ENCODE assay signal across 24 cellular contexts in genomic region chr7:133568544-133568943, GRCh38.
A peak's percentile ranks its signal among the peaks of the same experiment; 100 is the strongest.
DNase-seq lines count a peak whose midpoint lies in the region; ATAC-seq, FAIRE-seq and TF ChIP-seq lines count a peak whose summit lies in the region.
"Had no signal": no experiment of that assay in that cellular context is flagged by ENCODE, and none has a peak within 500 bp of the region (broad histone marks: within the 10 kb centered on the region; RNA-seq: fewer than 3 reads in every experiment).

No MANE protein-coding gene starts in this region.

- H3F3A ChIP-seq in PC-3 (ENCODE audit: low read length, unreplicated experiment): peaks cover 5% of the 10 kb centered on the region

- H3K27me3 ChIP-seq in PC-3 (ENCODE audit: low read length) (no peaks in the 10 kb centered on the region), brain microvascular endothelial cell (replicated peaks) (no peaks in the 10 kb centered on the region), osteoblast (ENCODE audit: insufficient read depth, low read length) (no peaks in the 10 kb centered on the region), mesendoderm (ENCODE audit: insufficient read depth, low read length, poor library complexity) (no peaks in the 10 kb centered on the region)
- H3K27me3 ChIP-seq: BLaER1 treated with 17β-estradiol and CSF1 and Interleukin-3, amounts not matched to agents 10 nM and 100 nM had no signal

- H3K23ac ChIP-seq in mesendoderm (ENCODE audit: low read length): no peak overlapping the region

- H3K18ac ChIP-seq in mesendoderm (ENCODE audit: low read length): no peak overlapping the region

- no peak overlapping the region for H3K56ac ChIP-seq in mesendoderm (ENCODE audit: low read length)

- WGBS in A549 (ENCODE audit: missing lambda C conversion rate): 70% methylated on average over 3 of the region's 3 CpGs
- WGBS in mesendoderm (ENCODE audit: extremely low coverage, insufficient coverage, low lambda C conversion rate): no CpG with 5 or more reads among the region's 3 CpGs

- H3K79me1 ChIP-seq in mesendoderm (ENCODE audit: low read length): no peaks in the 10 kb centered on the region

- no peak overlapping the region for H2BK5ac ChIP-seq in mesendoderm (ENCODE audit: low read length)

- H3K4me1 ChIP-seq in A549 (peaks cover 40% of the 10 kb centered on the region), PC-3 (ENCODE audit: insufficient read depth, low read length) (peaks cover 30% of the 10 kb centered on the region), osteoblast (ENCODE audit: insufficient read depth, low read length) (no peaks in the 10 kb centered on the region), mesendoderm (ENCODE audit: control insufficient read depth, low read depth, low read length) (no peaks in the 10 kb centered on the region)
- H3K4me1 ChIP-seq: BLaER1 treated with 17β-estradiol and CSF1 and Interleukin-3, amounts not matched to agents 10 nM and 100 nM had no signal

- H3K36me3 Mint-ChIP-seq in mesothelial cell of epicardium: no peaks in the 10 kb centered on the region
- no peaks in the 10 kb centered on the region for H3K36me3 Mint-ChIP-seq in activated CD4-positive, alpha-beta T cell treated with anti-CD3 and anti-CD28 coated beads, Interleukin-2, amount 10 ng/mL, durations not matched to agents 24 days and 14 days (ENCODE audit: low read depth)

- H3K4me2 ChIP-seq in A549: peak overlapping the region; percentile 17; the same call in 1 of the 3 replicates
- no peak overlapping the region for H3K4me2 ChIP-seq in PC-3 (ENCODE audit: low read length)
- H3K4me2 ChIP-seq in osteoblast (ENCODE audit: insufficient read depth, low read length): no peak overlapping the region
- H3K4me2 ChIP-seq in mesendoderm (ENCODE audit: low read length): no peak overlapping the region
- H3K4me2 ChIP-seq: BLaER1 treated with 17β-estradiol and CSF1 and Interleukin-3, amounts not matched to agents 10 nM and 100 nM had no signal

- H3K9me2 ChIP-seq in PC-3 (replicated peaks; ENCODE audit: low read length): no peaks in the 10 kb centered on the region

- H2BK15ac ChIP-seq in mesendoderm (replicated peaks; ENCODE audit: low read depth): no peak overlapping the region

- no peak overlapping the region for H3K4me3 Mint-ChIP-seq in mesothelial cell of epicardium
- H3K4me3 Mint-ChIP-seq in activated CD4-positive, alpha-beta T cell treated with anti-CD3 and anti-CD28 coated beads, Interleukin-2, amount 10 ng/mL, durations not matched to agents 24 days and 14 days: no peak overlapping the region
- H3K4me3 Mint-ChIP-seq: CD4-positive, alpha-beta T cell; H9; IgD-negative memory B cell had no signal

- H2AK5ac ChIP-seq in mesendoderm (ENCODE audit: low read length): no peak overlapping the region

- H3K27me3 Mint-ChIP-seq in mesothelial cell of epicardium (ENCODE audit: low read depth): no peaks in the 10 kb centered on the region
- no peaks in the 10 kb centered on the region for H3K27me3 Mint-ChIP-seq in activated CD4-positive, alpha-beta T cell treated with anti-CD3 and anti-CD28 coated beads, Interleukin-2, amount 10 ng/mL, durations not matched to agents 24 days and 14 days
- H3K27me3 Mint-ChIP-seq: CD4-positive, alpha-beta T cell; IgD-negative memory B cell had no signal

- H3K9ac ChIP-seq in PC-3 (ENCODE audit: low read length) (no peak overlapping the region), mesendoderm (ENCODE audit: low read length) (no peak overlapping the region)
- H3K9ac ChIP-seq: BLaER1 treated with 17β-estradiol and CSF1 and Interleukin-3, amounts not matched to agents 10 nM and 100 nM; GM23248 had no signal

- no peak for TF ChIP-seq RAD21 in A549 (conservative IDR thresholded peaks at IDR 0.05 in 1 of 2, IDR thresholded peaks at IDR 0.05 in 1 of 2)

- BruUV-seq in PC-3 (replicated peaks; lab: Mats Ljungman, UMichigan): no TSS peak

- H4K5ac ChIP-seq in mesendoderm (ENCODE audit: low read length): no peak overlapping the region

- H3K9me3 Mint-ChIP-seq in mesothelial cell of epicardium: peaks cover 5% of the 10 kb centered on the region
- H3K9me3 Mint-ChIP-seq in activated CD4-positive, alpha-beta T cell treated with anti-CD3 and anti-CD28 coated beads, Interleukin-2, amount 10 ng/mL, durations not matched to agents 24 days and 14 days: peaks cover 3% of the 10 kb centered on the region
- H3K9me3 Mint-ChIP-seq: H9 had no signal

- POLR2A ChIA-PET in A549 (lab: Yijun Ruan, JAX): no interaction called here
- POLR2A ChIA-PET in PC-3 (lab: Charles Lee; ENCODE audit: unreplicated experiment): no interaction called here

- CTCF ChIA-PET in A549 (lab: Yijun Ruan, JAX): no interaction called here
- CTCF ChIA-PET in PC-3 (lab: Charles Lee): interaction anchor here (0.6 kb wide), 1 partner anchor 55 kb away, joined by 3 read pairs; no protein-coding TSS in a partner anchor

- H2AFZ ChIP-seq in PC-3 (ENCODE audit: low read length) (no peak overlapping the region), osteoblast (ENCODE audit: low read length) (no peak overlapping the region)
- H2AFZ ChIP-seq: GM23248 had no signal

- TF ChIP-seq EP300 in A549 (IDR thresholded peaks at IDR 0.05): no peak

- intact Hi-C loops in PC-3 (cut with micrococcal nuclease): loop anchor here (10.0 kb wide), 1 partner anchor 286 kb away; no protein-coding TSS in a partner anchor
- intact Hi-C loops in activated CD4-positive, alpha-beta T cell treated with anti-CD3 and anti-CD28 coated beads, Interleukin-2, amount 10 ng/mL, durations not matched to agents 24 days and 14 days (cut with micrococcal nuclease): no loop called here

- peak; percentile 36 for FAIRE-seq in A549 (lab: Jason Lieb, UNC)
- FAIRE-seq: D721Med had no signal

- H3K4ac ChIP-seq in mesendoderm (ENCODE audit: low read depth, low read length): no peak overlapping the region

- no peak overlapping the region for H2BK120ac ChIP-seq in mesendoderm (ENCODE audit: low read depth, low read length)

- H3K36me3 ChIP-seq in PC-3 (ENCODE audit: low read depth, low read length) (no peaks in the 10 kb centered on the region), brain microvascular endothelial cell (replicated peaks) (no peaks in the 10 kb centered on the region), osteoblast (ENCODE audit: insufficient read depth, low read length) (no peaks in the 10 kb centered on the region), mesendoderm (ENCODE audit: control insufficient read depth, insufficient read depth, low read length) (no peaks in the 10 kb centered on the region)

- H3K4me1 Mint-ChIP-seq in mesothelial cell of epicardium: no peaks in the 10 kb centered on the region
- no peaks in the 10 kb centered on the region for H3K4me1 Mint-ChIP-seq in activated CD4-positive, alpha-beta T cell treated with anti-CD3 and anti-CD28 coated beads, Interleukin-2, amount 10 ng/mL, durations not matched to agents 24 days and 14 days

- H3K4me3 ChIP-seq in A549: no peak overlapping the region
- H3K4me3 ChIP-seq in PC-3 (ENCODE audit: low read length): no peak overlapping the region
- H3K4me3 ChIP-seq in brain microvascular endothelial cell (ENCODE audit: low read depth, low read length): no peak overlapping the region
- no peak overlapping the region for H3K4me3 ChIP-seq in osteoblast (ENCODE audit: insufficient read depth, low read length)
- no peak overlapping the region for H3K4me3 ChIP-seq in mesendoderm (ENCODE audit: low read length)
- H3K4me3 ChIP-seq: BLaER1 treated with 17β-estradiol and CSF1 and Interleukin-3, amounts not matched to agents 10 nM and 100 nM; GM23248; SK-N-MC had no signal

- H3K9me3 ChIP-seq in A549 (no peaks in the 10 kb centered on the region), PC-3 (ENCODE audit: low read length) (no peaks in the 10 kb centered on the region), osteoblast (ENCODE audit: low read depth, low read length) (no peaks in the 10 kb centered on the region)
- H3K9me3 ChIP-seq: BLaER1 treated with 17β-estradiol and CSF1 and Interleukin-3, amounts not matched to agents 10 nM and 100 nM had no signal

- H3K27ac Mint-ChIP-seq in mesothelial cell of epicardium: no peak overlapping the region
- H3K27ac Mint-ChIP-seq in activated CD4-positive, alpha-beta T cell treated with anti-CD3 and anti-CD28 coated beads, Interleukin-2, amount 10 ng/mL, durations not matched to agents 24 days and 14 days: no peak overlapping the region
- H3K27ac Mint-ChIP-seq: CD4-positive, alpha-beta T cell; H9; IgD-negative memory B cell had no signal

- no peak overlapping the region for H3K27ac ChIP-seq in A549
- H3K27ac ChIP-seq in PC-3 (ENCODE audit: low read length): peak overlapping the region; percentile 33
- peak overlapping the region; percentile 71 for H3K27ac ChIP-seq in brain microvascular endothelial cell
- peak overlapping the region; percentile 10 for H3K27ac ChIP-seq in osteoblast (ENCODE audit: low read depth, low read length)
- H3K27ac ChIP-seq in mesendoderm (ENCODE audit: low read depth, low read length): no peak overlapping the region
- H3K27ac ChIP-seq: BLaER1 treated with 17β-estradiol and CSF1 and Interleukin-3, amounts not matched to agents 10 nM and 100 nM; GM23248; SK-N-MC had no signal

- ATAC-seq in A549: no peak
- ATAC-seq in PC-3: peak; percentile 50
- ATAC-seq in HG02970 (IDR thresholded peaks at IDR 0.05; ENCODE audit: low FRiP score, unreplicated experiment): no peak
- ATAC-seq: Panc1 had no signal

- TF ChIP-seq POLR2A in A549 (IDR thresholded peaks at IDR 0.05; ENCODE audit: low read length): no peak

- DNase-seq in A549 (ENCODE audit: low read depth in 1 of 2, low spot score in 1 of 2): no peak
- peak; percentile 38 for DNase-seq in PC-3
- DNase-seq in brain microvascular endothelial cell: no peak
- peak; percentile 14 for DNase-seq in osteoblast (ENCODE audit: insufficient read length, low spot score, missing footprints)
- DNase-seq in mesothelial cell of epicardium (ENCODE audit: low spot score in 2 of 2, unreplicated experiment in 2 of 2): no peak
- DNase-seq in mesendoderm: no peak
- DNase-seq in activated CD4-positive, alpha-beta T cell treated with anti-CD3 and anti-CD28 coated beads, Interleukin-2, amount 10 ng/mL, durations not matched to agents 24 days and 14 days: no peak
- DNase-seq: 8988T; CD4-positive, alpha-beta T cell; GM23248; H9; NCI-H1048; NCI-H1417; NCI-H1694; NCI-H2029 treated with DMSO at 0.1 percent for 48 hours; NCI-H2227 treated with DMSO at 0.1 percent for 48 hours; NCI-H526 treated with DMSO at 0.1 percent for 48 hours; SIG-M5 had no signal

- in situ Hi-C loops in brain microvascular endothelial cell (cut with HindIII; ENCODE audit: low pct_ligation_motif_present, low sequenced_read_pairs): no loop called here

- H4K20me1 ChIP-seq in PC-3 (ENCODE audit: low read length): no peaks in the 10 kb centered on the region
- H4K20me1 ChIP-seq in osteoblast (ENCODE audit: insufficient read depth, low read length): no peaks in the 10 kb centered on the region

- H4K8ac ChIP-seq in mesendoderm (ENCODE audit: low read depth, low read length): no peak overlapping the region

- H3K79me2 ChIP-seq in PC-3 (ENCODE audit: low read length): no peaks in the 10 kb centered on the region
- peaks cover 3% of the 10 kb centered on the region for H3K79me2 ChIP-seq in osteoblast (ENCODE audit: insufficient read depth, low read length)
- H3K79me2 ChIP-seq in mesendoderm (ENCODE audit: control insufficient read depth, insufficient read depth, low read length): no peaks in the 10 kb centered on the region

- TF ChIP-seq CTCF in A549 (IDR thresholded peaks at IDR 0.05): no peak
- no peak for TF ChIP-seq CTCF in PC-3 (conservative IDR thresholded peaks at IDR 0.05; ENCODE audit: low read depth, low read length)
- TF ChIP-seq CTCF in brain microvascular endothelial cell (IDR thresholded peaks at IDR 0.05; ENCODE audit: low read depth, low read length, missing control alignments): no peak
- no peak for TF ChIP-seq CTCF in osteoblast (IDR thresholded peaks at IDR 0.05; ENCODE audit: extremely low read depth, low read depth, low read length)
- TF ChIP-seq CTCF in mesothelial cell of epicardium (IDR thresholded peaks at IDR 0.05; ENCODE audit: unreplicated experiment): no peak

Comparison
In these comparisons a context has a peak if more than half of its experiments do, and no peak if none do; other contexts are left out.
1. DNase-seq: peak in PC-3 (single experiment) and osteoblast (single experiment); none in A549 (0 of 2), brain microvascular endothelial cell (single experiment), mesothelial cell of epicardium (0 of 2), mesendoderm (single experiment) and activated CD4-positive, alpha-beta T cell treated with anti-CD3 and anti-CD28 coated beads, Interleukin-2, amount 10 ng/mL, durations not matched to agents 24 days and 14 days (single experiment).
2. H3K27ac ChIP-seq: peak in PC-3 (single experiment), brain microvascular endothelial cell (single experiment) and osteoblast (single experiment); none in A549 (0 of 2) and mesendoderm (single experiment).